ENCODE assay signal across 8 cellular contexts in genomic region chr11:35618497-35619029, GRCh38. TPM values are rescaled to one million over a fixed set of nuclear protein-coding genes. Genes with fewer than 3 reads are reported as not detected.
A peak's percentile ranks its signal among the peaks of the same experiment; 100 is the strongest.
DNase-seq lines count a peak whose midpoint lies in the region; ATAC-seq and TF ChIP-seq lines count a peak whose summit lies in the region.

No MANE protein-coding gene starts in this region.

- H3K36me3 ChIP-seq in A673 (ENCODE audit: insufficient read depth, low read length, poor library complexity, severe bottlenecking) (no peaks in the 10 kb centered on the region), SK-N-SH (replicated peaks in 1 of 2; ENCODE audit: control insufficient read depth in 1 of 2, insufficient read depth in 2 of 2, low read length in 1 of 2) (peaks cover 2 to 8% of the 10 kb centered on the region in 2 experiments), parathyroid adenoma (ENCODE audit: control insufficient read depth, insufficient read depth, low read length) (no peaks in the 10 kb centered on the region)

- peaks cover 40% of the 10 kb centered on the region for H3K79me2 ChIP-seq in SK-N-SH (ENCODE audit: insufficient read depth)
- no peaks in the 10 kb centered on the region for H3K79me2 ChIP-seq in parathyroid adenoma

- H3K9me3 ChIP-seq in A673 (ENCODE audit: low read depth, low read length, poor library complexity, severe bottlenecking) = no peaks in the 10 kb centered on the region
- no peaks in the 10 kb centered on the region for H3K9me3 ChIP-seq in SK-N-SH
- no peaks in the 10 kb centered on the region for H3K9me3 ChIP-seq in parathyroid adenoma (ENCODE audit: control insufficient read depth, low read length)

- H3K4me2 ChIP-seq in SK-N-SH (peak overlapping the region; percentile 90), parathyroid adenoma (ENCODE audit: low read length) (peak overlapping the region; percentile 73)

- peak overlapping the region; percentile 81 for H3K9ac ChIP-seq in SK-N-SH
- H3K9ac ChIP-seq in parathyroid adenoma = no peak overlapping the region

- DNase-seq in A673 (ENCODE audit: low spot score) (no peak), SK-N-SH (peak; percentile 78), fibroblast of pulmonary artery (ENCODE audit: low read depth) (peak; percentile 46), NCI-H748 treated with DMSO at 0.1 percent for 48 hours (lab: John Stamatoyannopoulos, UW) (no peak)

- no peaks in the 10 kb centered on the region for H3K9me2 ChIP-seq in SK-N-SH

- peak; percentile 55 for ATAC-seq in GM18498 (IDR thresholded peaks at IDR 0.05; ENCODE audit: unreplicated experiment)
- peak; percentile 51 for ATAC-seq in HG02885 (IDR thresholded peaks at IDR 0.05; ENCODE audit: poor library complexity, unreplicated experiment)
- no peak for ATAC-seq in HG03565 (IDR thresholded peaks at IDR 0.05; ENCODE audit: unreplicated experiment)

- peaks cover 44% of the 10 kb centered on the region for H3F3A ChIP-seq in SK-N-SH (replicated peaks; ENCODE audit: insufficient read depth)

- WGBS in SK-N-SH (ENCODE audit: low lambda C conversion rate) = 0% methylated on average over 9 of the region's 79 CpGs

- H3K27me3 ChIP-seq in A673 (replicated peaks; ENCODE audit: insufficient read depth, low read depth, low read length, poor library complexity) (peaks cover 7% of the 10 kb centered on the region), SK-N-SH (ENCODE audit: insufficient read depth) (no peaks in the 10 kb centered on the region), parathyroid adenoma (ENCODE audit: control insufficient read depth, insufficient read depth, low read length) (no peaks in the 10 kb centered on the region)

- CTCF ChIA-PET in A673 (lab: Charles Lee) = interaction anchor here (0.6 to 3.9 kb wide), 4 partner anchors 64 to 641 kb away, joined by 3 to 41 read pairs (median 8); no protein-coding TSS in a partner anchor
- CTCF ChIA-PET in SK-N-SH (lab: Yijun Ruan, JAX) = interaction anchor here (0.6 to 3.8 kb wide), 14 partner anchors 8 to 652 kb away, joined by 3 to 34 read pairs (median 4); no protein-coding TSS in a partner anchor

- TF ChIP-seq RAD21 in SK-N-SH (IDR thresholded peaks at IDR 0.05; ENCODE audit: low read length) = no peak

- H3K27ac ChIP-seq in A673 (ENCODE audit: low read depth, low read length, poor library complexity, severe bottlenecking) = peak overlapping the region; percentile 72
- H3K27ac ChIP-seq in SK-N-SH (ENCODE audit: low read depth in 2 of 2, low read length in 1 of 2) = peak overlapping the region; percentile 55 to 94
- H3K27ac ChIP-seq in parathyroid adenoma = no peak overlapping the region

- H3K4me3 ChIP-seq in A673 (ENCODE audit: low read depth, low read length, poor library complexity, severe bottlenecking) (peak overlapping the region; percentile 56), SK-N-SH (ENCODE audit: low read depth in 2 of 2, low read length in 1 of 2) (peak overlapping the region; percentile 71), fibroblast of pulmonary artery (replicated peaks; ENCODE audit: low read depth, low read length) (peak overlapping the region; percentile 66), parathyroid adenoma (ENCODE audit: low read depth, low read length) (peak overlapping the region; percentile 40)

- no peak for TF ChIP-seq EP300 in SK-N-SH (IDR thresholded peaks at IDR 0.05; ENCODE audit: borderline replicate concordance in 1 of 2, low read depth in 1 of 2, low read length in 1 of 2)

- POLR2A ChIA-PET in A673 (lab: Charles Lee; ENCODE audit: low non-redundant PET) = no interaction called here
- POLR2A ChIA-PET in SK-N-SH (lab: Yijun Ruan, JAX) = no interaction called here

- TF ChIP-seq CTCF in A673 (conservative IDR thresholded peaks at IDR 0.05; ENCODE audit: low read depth, low read length) (no peak), SK-N-SH (IDR thresholded peaks at IDR 0.05) (no peak), fibroblast of pulmonary artery (IDR thresholded peaks at IDR 0.05; ENCODE audit: low read length, missing control alignments) (no peak), parathyroid adenoma (IDR thresholded peaks at IDR 0.05) (no peak)

- H3K4me1 ChIP-seq in A673 (ENCODE audit: insufficient read depth, low read length, poor library complexity, severe bottlenecking) = peaks cover 60% of the 10 kb centered on the region
- peaks cover 27 to 58% of the 10 kb centered on the region in 2 experiments for H3K4me1 ChIP-seq in SK-N-SH (ENCODE audit: control insufficient read depth in 1 of 2, insufficient read depth in 2 of 2, low read depth in 1 of 2, low read length in 1 of 2)
- H3K4me1 ChIP-seq in parathyroid adenoma = no peaks in the 10 kb centered on the region

- no TSS peak for BruUV-seq in A673 (replicated peaks; lab: Mats Ljungman, UMichigan)

- H2AFZ ChIP-seq in SK-N-SH (ENCODE audit: low read depth) (no peak overlapping the region), parathyroid adenoma (peak overlapping the region; percentile 60)

- no peaks in the 10 kb centered on the region for H4K20me1 ChIP-seq in SK-N-SH (ENCODE audit: insufficient read depth)

- intact Hi-C loops in A673 (cut with micrococcal nuclease; ENCODE audit: unreplicated experiment) = loop anchor here (5.0 to 10.0 kb wide), 2 partner anchors 529 to 756 kb away; no protein-coding TSS in a partner anchor

TF ChIP-seq in SK-N-SH, 30 proteins besides CTCF, POLR2A, EP300 and RAD21:
- TF ChIP-seq NRF1 (IDR thresholded peaks at IDR 0.05; ENCODE audit: low read depth, low read length) (no peak), FOSL2 (IDR thresholded peaks at IDR 0.05; ENCODE audit: borderline replicate concordance, low read depth) (no peak), ZBTB33 (IDR thresholded peaks at IDR 0.05; ENCODE audit: borderline replicate concordance, low read depth) (no peak), TAF1 (IDR thresholded peaks at IDR 0.05; ENCODE audit: borderline replicate concordance, low read depth, low read length) (no peak), RXRA (IDR thresholded peaks at IDR 0.05; ENCODE audit: borderline replicate concordance, low read depth) (no peak), JUND (IDR thresholded peaks at IDR 0.05) (no peak), ELF1 (IDR thresholded peaks at IDR 0.05) (no peak), IRF3 (IDR thresholded peaks at IDR 0.05; ENCODE audit: low read depth, low read length) (no peak), MAX (IDR thresholded peaks at IDR 0.05; ENCODE audit: low read depth) (no peak)

RNA-seq across cellular contexts. Expression of gene FJX1, which starts 0.3 kb away (rescaled TPM):
- total RNA-seq in A673 (2021) = 40.4 and 50.1 TPM in 2 replicates
- polyA plus RNA-seq in SK-N-SH (2012; rRNA removed) = 29.8 and 34.5 TPM in 2 replicates
- polyA plus RNA-seq in SK-N-SH (2012; cell fraction: cytosol; rRNA removed) = 20.3 and 27.2 TPM in 2 replicates
- 47.0 and 55.9 TPM in 2 replicates for polyA plus RNA-seq in SK-N-SH (2012; cell fraction: nucleus; rRNA removed)

RNA-seq across cellular contexts. Expression of gene TRIM44, which starts 44.0 kb away (rescaled TPM):
- total RNA-seq in A673 (2021) = 179 and 191 TPM in 2 replicates
- 34.1 and 45.8 TPM in 2 replicates for polyA plus RNA-seq in SK-N-SH (2012; rRNA removed)
- 36.7 and 41.3 TPM in 2 replicates for polyA plus RNA-seq in SK-N-SH (2012; cell fraction: cytosol; rRNA removed)
- polyA plus RNA-seq in SK-N-SH (2012; cell fraction: nucleus; rRNA removed) = 47.3 and 58.5 TPM in 2 replicates

Comparison
In these comparisons a context has a peak if more than half of its experiments do, and no peak if none do; other contexts are left out.
1. DNase-seq: peak in SK-N-SH (single experiment) and fibroblast of pulmonary artery (single experiment); none in A673 (single experiment) and NCI-H748 treated with DMSO at 0.1 percent for 48 hours (single experiment).
2. Peak in every context shown above with its lines, with median percentiles within 50 percentile points of each other: H3K4me3 ChIP-seq.